Comparison of ENCODE assay signal across 16 cellular contexts in the genomic region with DNA sequence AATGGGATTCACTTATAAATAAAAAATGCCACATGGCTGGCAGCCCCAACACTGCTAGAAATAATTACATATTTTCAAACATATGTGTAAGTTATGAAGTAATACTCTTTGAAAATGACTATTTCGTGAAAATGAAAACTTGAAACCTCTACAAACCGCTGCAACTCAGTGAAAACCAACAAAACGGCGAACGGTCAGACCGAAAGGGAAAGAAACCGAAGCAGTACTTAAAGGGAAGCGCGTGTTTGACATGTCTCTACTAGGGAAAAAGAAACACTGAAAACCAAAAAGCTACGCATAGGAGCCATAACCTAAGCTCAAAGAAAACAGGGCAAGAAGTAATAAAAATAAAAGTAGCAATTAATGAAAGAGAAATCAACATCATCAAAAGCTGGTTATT.
DNase-seq lines count a peak whose midpoint lies in the region; ATAC-seq and TF ChIP-seq lines count a peak whose summit lies in the region.
"Had no signal": no experiment of that assay in that cellular context is flagged by ENCODE, and none has a peak within 500 bp of the region (broad histone marks: within the 10 kb centered on the region; RNA-seq: fewer than 3 reads in every experiment).

No MANE protein-coding gene starts in this region.

- no peaks in the 10 kb centered on the region for H3K4me1 Mint-ChIP-seq in stimulated activated naive CD8-positive, alpha-beta T cell treated with anti-CD3 and anti-CD28 coated beads, Interleukin-15, Interleukin-2, amounts not matched to agents 100 ng/mL and 50 ng/mL, for 24 hours (ENCODE audit: low read depth)
- H3K4me1 Mint-ChIP-seq in T-helper 17 cell = peaks cover 4% of the 10 kb centered on the region
- H3K4me1 Mint-ChIP-seq: WTC11 had no signal

- DNase-seq in stimulated activated naive CD8-positive, alpha-beta T cell treated with anti-CD3 and anti-CD28 coated beads, Interleukin-15, Interleukin-2, amounts not matched to agents 100 U/mL and 50 U/mL, for 24 hours = no peak
- DNase-seq in T-helper 17 cell (no peak), pons (ENCODE audit: low spot score) (no peak), NK-92 (lab: John Stamatoyannopoulos, UW; ENCODE audit: unreplicated experiment) (no peak), DMS153 treated with DMSO at 0.1 percent for 48 hours (lab: John Stamatoyannopoulos, UW; ENCODE audit: unreplicated experiment) (no peak), erythroblast (lab: John Stamatoyannopoulos, UW) (no peak)
- DNase-seq: Caco-2, dorsolateral prefrontal cortex, left ventricle myocardium superior, NCI-H1694, NCI-H345, nucleus accumbens, sigmoid colon had no signal

- no peaks in the 10 kb centered on the region for H3K9me3 Mint-ChIP-seq in stimulated activated naive CD8-positive, alpha-beta T cell treated with anti-CD3 and anti-CD28 coated beads, Interleukin-15, Interleukin-2, amounts not matched to agents 100 ng/mL and 50 ng/mL, for 24 hours

- H3K36me3 Mint-ChIP-seq in stimulated activated naive CD8-positive, alpha-beta T cell treated with anti-CD3 and anti-CD28 coated beads, Interleukin-15, Interleukin-2, amounts not matched to agents 100 ng/mL and 50 ng/mL, for 24 hours (ENCODE audit: low read depth) = no peaks in the 10 kb centered on the region
- H3K36me3 Mint-ChIP-seq in T-helper 17 cell (ENCODE audit: low read depth) = peaks cover 3% of the 10 kb centered on the region
- H3K36me3 Mint-ChIP-seq: WTC11 had no signal

- TF ChIP-seq POLR2A in erythroblast (IDR thresholded peaks at IDR 0.05; ENCODE audit: low read length) = no peak

- no peak overlapping the region for H3K27ac Mint-ChIP-seq in stimulated activated naive CD8-positive, alpha-beta T cell treated with anti-CD3 and anti-CD28 coated beads, Interleukin-15, Interleukin-2, amounts not matched to agents 100 ng/mL and 50 ng/mL, for 24 hours
- H3K27ac Mint-ChIP-seq in T-helper 17 cell = peak overlapping the region; percentile 84
- H3K27ac Mint-ChIP-seq: WTC11 had no signal

- no peaks in the 10 kb centered on the region for H3K9me3 ChIP-seq in T-helper 17 cell (ENCODE audit: control insufficient read depth, low read length, poor library complexity, severe bottlenecking)
- H3K9me3 ChIP-seq: Caco-2, sigmoid colon had no signal

- ATAC-seq in stimulated activated naive CD8-positive, alpha-beta T cell treated with anti-CD3 and anti-CD28 coated beads, Interleukin-15, Interleukin-2, amounts not matched to agents 100 U/mL and 50 U/mL, for 24 hours = no peak
- ATAC-seq in HG02798 (IDR thresholded peaks at IDR 0.05; ENCODE audit: poor library complexity, unreplicated experiment) = peak; percentile 52
- no peak for ATAC-seq in T-helper 17 cell
- ATAC-seq: left ventricle myocardium superior had no signal

- peak overlapping the region; percentile 3 for H3K4me3 Mint-ChIP-seq in stimulated activated naive CD8-positive, alpha-beta T cell treated with anti-CD3 and anti-CD28 coated beads, Interleukin-15, Interleukin-2, amounts not matched to agents 100 ng/mL and 50 ng/mL, for 24 hours
- peak overlapping the region; percentile 72 for H3K4me3 Mint-ChIP-seq in T-helper 17 cell
- H3K4me3 Mint-ChIP-seq: WTC11 had no signal

- no peaks in the 10 kb centered on the region for H3K27me3 Mint-ChIP-seq in stimulated activated naive CD8-positive, alpha-beta T cell treated with anti-CD3 and anti-CD28 coated beads, Interleukin-15, Interleukin-2, amounts not matched to agents 100 ng/mL and 50 ng/mL, for 24 hours
- H3K27me3 Mint-ChIP-seq in T-helper 17 cell = peaks cover 31% of the 10 kb centered on the region
